In genomic region chr2:14621114-14621513, GRCh38 we compare ENCODE assay signal across 32 cellular contexts. TPM values are rescaled to one million over a fixed set of nuclear protein-coding genes. Genes with fewer than 3 reads are reported as not detected.
"Had no signal": no experiment of that assay in that cellular context is flagged by ENCODE, and none has a peak within 500 bp of the region (broad histone marks: within the 10 kb centered on the region; RNA-seq: fewer than 3 reads in every experiment).

No MANE protein-coding gene starts in this region.

- H3K27ac ChIP-seq: adrenal gland, gastroesophageal sphincter, parathyroid adenoma, psoas muscle, right atrium auricular region, suprapubic skin, tibial artery, WERI-Rb-1 had no signal

- H3K4me1 ChIP-seq: adrenal gland, gastroesophageal sphincter, parathyroid adenoma, psoas muscle, right atrium auricular region, suprapubic skin, tibial artery had no signal

- ATAC-seq: activated CD4-positive, CD25-positive, alpha-beta regulatory T cell treated with anti-CD3 and anti-CD28 coated beads, Interleukin-2, amount 50 U/mL, for 24 hours; gastroesophageal sphincter; naive thymus-derived CD8-positive, alpha-beta T cell; psoas muscle had no signal

- H3K36me3 ChIP-seq: adrenal gland, gastroesophageal sphincter, right atrium auricular region, suprapubic skin, tibial artery, WERI-Rb-1 had no signal

- H3K9me3 Mint-ChIP-seq: activated naive CD4-positive, alpha-beta T cell treated with anti-CD3 and anti-CD28 coated beads for 36 hours; activated naive CD8-positive, alpha-beta T cell treated with anti-CD3 and anti-CD28 coated beads for 36 hours; brain; endodermal cell; neural crest cell; T-helper 1 cell treated with Interleukin-12 subunit alpha and Interleukin-12 subunit beta and Interleukin-4 antibody, amounts not matched to agents 30 μg/mL and 1 μg/mL, for 36 hours had no signal

- H3K36me3 Mint-ChIP-seq: activated naive CD8-positive, alpha-beta T cell treated with anti-CD3 and anti-CD28 coated beads for 36 hours; brain; immature natural killer cell; naive thymus-derived CD8-positive, alpha-beta T cell had no signal

- DNase-seq: activated CD4-positive, alpha-beta T cell treated with anti-CD3 and anti-CD28 coated beads for 48 hours; activated CD4-positive, alpha-beta T cell treated with anti-CD3 and anti-CD28 coated beads, Interleukin-2, amount 50 U/mL, for 48 hours; activated CD8-positive, alpha-beta memory T cell treated with anti-CD3 and anti-CD28 coated beads for 24 hours; activated effector memory CD4-positive, alpha-beta T cell treated with anti-CD3 and anti-CD28 coated beads, Interleukin-2, amount 50 U/mL, for 16 hours; activated naive CD4-positive, alpha-beta T cell treated with anti-CD3 and anti-CD28 coated beads for 36 hours; activated naive CD8-positive, alpha-beta T cell treated with anti-CD3 and anti-CD28 coated beads for 36 hours; adrenal gland; aorta; caudate nucleus; endodermal cell; hypothalamus; immature natural killer cell; mesenchymal stem cell; naive thymus-derived CD8-positive, alpha-beta T cell; nucleus accumbens; psoas muscle; stimulated activated CD4-positive, alpha-beta T cell treated with anti-CD3 and anti-CD28 coated beads, Interleukin-15, amount 100 ng/mL, for 24 hours; stimulated activated CD4-positive, alpha-beta T cell treated with anti-CD3 and anti-CD28 coated beads, Interleukin-2, amount 100 ng/mL, for 24 hours; stimulated activated naive CD4-positive, alpha-beta T cell; SW 1271; T-helper 9 cell; tibial artery; WERI-Rb-1 had no signal

- H3K27ac Mint-ChIP-seq: activated naive CD4-positive, alpha-beta T cell treated with anti-CD3 and anti-CD28 coated beads for 36 hours; activated naive CD8-positive, alpha-beta T cell treated with anti-CD3 and anti-CD28 coated beads for 36 hours; endodermal cell; immature natural killer cell; naive thymus-derived CD8-positive, alpha-beta T cell; T-helper 1 cell treated with Interleukin-12 subunit alpha and Interleukin-12 subunit beta and Interleukin-4 antibody, amounts not matched to agents 30 μg/mL and 1 μg/mL, for 36 hours had no signal

- H3K4me3 Mint-ChIP-seq: activated naive CD4-positive, alpha-beta T cell treated with anti-CD3 and anti-CD28 coated beads for 36 hours; activated naive CD8-positive, alpha-beta T cell treated with anti-CD3 and anti-CD28 coated beads for 36 hours; brain; endodermal cell; immature natural killer cell; naive thymus-derived CD8-positive, alpha-beta T cell; neural crest cell; T-helper 1 cell treated with Interleukin-12 subunit alpha and Interleukin-12 subunit beta and Interleukin-4 antibody, amounts not matched to agents 30 μg/mL and 1 μg/mL, for 36 hours had no signal

- H3K9me3 ChIP-seq: adrenal gland, gastroesophageal sphincter, psoas muscle, right atrium auricular region, suprapubic skin, tibial artery had no signal

- H3K27me3 ChIP-seq: adrenal gland, right atrium auricular region, suprapubic skin had no signal

- H3K4me1 Mint-ChIP-seq: activated naive CD8-positive, alpha-beta T cell treated with anti-CD3 and anti-CD28 coated beads for 36 hours; endodermal cell; immature natural killer cell; naive thymus-derived CD8-positive, alpha-beta T cell; neural crest cell had no signal

- H3K4me3 ChIP-seq: adrenal gland, gastroesophageal sphincter, psoas muscle, right atrium auricular region, suprapubic skin, tibial artery had no signal

- H3K27me3 Mint-ChIP-seq: brain had no signal

RNA-seq across cellular contexts. Expression of gene LRATD1, which starts 11.4 kb away (rescaled TPM):
- total RNA-seq: activated naive CD4-positive, alpha-beta T cell treated with anti-CD3 and anti-CD28 coated beads for 36 hours; activated naive CD8-positive, alpha-beta T cell treated with anti-CD3 and anti-CD28 coated beads for 36 hours; chondrocyte; naive thymus-derived CD8-positive, alpha-beta T cell had no signal
- polyA plus RNA-seq: immature natural killer cell; naive thymus-derived CD8-positive, alpha-beta T cell had no signal
